In genomic region chr9:68779558-68780376, GRCh38 we compare ENCODE assay signal across 8 cellular contexts.
DNase-seq lines count a peak whose midpoint lies in the region; TF ChIP-seq lines count a peak whose summit lies in the region.

No MANE protein-coding gene starts in this region.

- no peaks in the 10 kb centered on the region for H4K20me1 ChIP-seq in MM.1S (ENCODE audit: insufficient read depth, low read length)

- TF ChIP-seq POLR2A in suprapubic skin (IDR thresholded peaks at IDR 0.05) = peak in 1 of 2 donors; percentile 85

- H3K27me3 ChIP-seq in MM.1S (replicated peaks; ENCODE audit: insufficient read depth, low read length) (no peaks in the 10 kb centered on the region), suprapubic skin (no peaks in the 10 kb centered on the region)

- H3K79me2 ChIP-seq in MM.1S (ENCODE audit: low read length) = peaks cover 51% of the 10 kb centered on the region

- H3K4me3 ChIP-seq in MM.1S (ENCODE audit: low read length) = peak overlapping the region; percentile 98
- H3K4me3 ChIP-seq in suprapubic skin = peak overlapping the region; percentile 92

- DNase-seq in GM03348 (ENCODE audit: low spot score) (peak; percentile 97), HCEC 1CT (peak; percentile 88), MM.1S (peak; percentile 95), SHP77 treated with DMSO at 0.1 percent for 48 hours (lab: John Stamatoyannopoulos, UW) (peak; percentile 9), germinal center (ENCODE audit: low spot score) (peak; percentile 93), non-pigmented ciliary epithelial cell (ENCODE audit: low read depth) (peak; percentile 55), suprapubic skin (ENCODE audit: low spot score in 2 of 2) (peak; percentile 95)
- DNase-seq in activated naive CD4-positive, alpha-beta T cell (lab: John Stamatoyannopoulos, UW) = peak; percentile 81 to 91 (median 90)

- H3K4me2 ChIP-seq in MM.1S (ENCODE audit: low read depth, low read length) = peak overlapping the region; percentile 90

- H3K9me2 ChIP-seq in MM.1S (replicated peaks; ENCODE audit: insufficient read depth, low read length) = no peaks in the 10 kb centered on the region

- peak overlapping the region; percentile 83 for H3K27ac ChIP-seq in MM.1S (ENCODE audit: low read length)
- peak overlapping the region; percentile 95 for H3K27ac ChIP-seq in suprapubic skin

- peak overlapping the region; percentile 97 for H2AFZ ChIP-seq in MM.1S (ENCODE audit: low read length)

- peak; percentile 49 for TF ChIP-seq CTCF in MM.1S (IDR thresholded peaks at IDR 0.05; ENCODE audit: low read length)
- peak in 1 of 2 donors; percentile 18 for TF ChIP-seq CTCF in suprapubic skin (IDR thresholded peaks at IDR 0.05)

- peak overlapping the region; percentile 92 for H3K9ac ChIP-seq in MM.1S (ENCODE audit: low read length)

- no peaks in the 10 kb centered on the region for H3F3A ChIP-seq in MM.1S (ENCODE audit: insufficient read depth, low read length)

- H3K36me3 ChIP-seq in MM.1S (replicated peaks; ENCODE audit: insufficient read depth, low read length) (no peaks in the 10 kb centered on the region), suprapubic skin (no peaks in the 10 kb centered on the region)

- 2% methylated on average over 17 of the region's 65 CpGs for WGBS in suprapubic skin

- no peak for TF ChIP-seq EP300 in suprapubic skin (IDR thresholded peaks at IDR 0.05)

- H3K9me3 ChIP-seq in MM.1S (replicated peaks; ENCODE audit: insufficient read depth, low read length) = no peaks in the 10 kb centered on the region
- no peaks in the 10 kb centered on the region for H3K9me3 ChIP-seq in suprapubic skin

- peaks cover 19% of the 10 kb centered on the region for H3K4me1 ChIP-seq in MM.1S (ENCODE audit: low read length)
- peaks cover 48% of the 10 kb centered on the region for H3K4me1 ChIP-seq in suprapubic skin

Comparison
In these comparisons a context has a peak if more than half of its experiments do, and no peak if none do; other contexts are left out.
1. Peak in every context shown above with its lines: DNase-seq, H3K4me3 ChIP-seq and H3K27ac ChIP-seq.
2. DNase-seq: peak in every context shown above with its lines; median percentile 97 in GM03348; 95 in MM.1S; 95 in suprapubic skin; 93 in germinal center; 90 in activated naive CD4-positive, alpha-beta T cell; 88 in HCEC 1CT; 55 in non-pigmented ciliary epithelial cell; 9 in SHP77 treated with DMSO at 0.1 percent for 48 hours.